17 cellular contexts compared by ENCODE assay signal in the genomic region with DNA sequence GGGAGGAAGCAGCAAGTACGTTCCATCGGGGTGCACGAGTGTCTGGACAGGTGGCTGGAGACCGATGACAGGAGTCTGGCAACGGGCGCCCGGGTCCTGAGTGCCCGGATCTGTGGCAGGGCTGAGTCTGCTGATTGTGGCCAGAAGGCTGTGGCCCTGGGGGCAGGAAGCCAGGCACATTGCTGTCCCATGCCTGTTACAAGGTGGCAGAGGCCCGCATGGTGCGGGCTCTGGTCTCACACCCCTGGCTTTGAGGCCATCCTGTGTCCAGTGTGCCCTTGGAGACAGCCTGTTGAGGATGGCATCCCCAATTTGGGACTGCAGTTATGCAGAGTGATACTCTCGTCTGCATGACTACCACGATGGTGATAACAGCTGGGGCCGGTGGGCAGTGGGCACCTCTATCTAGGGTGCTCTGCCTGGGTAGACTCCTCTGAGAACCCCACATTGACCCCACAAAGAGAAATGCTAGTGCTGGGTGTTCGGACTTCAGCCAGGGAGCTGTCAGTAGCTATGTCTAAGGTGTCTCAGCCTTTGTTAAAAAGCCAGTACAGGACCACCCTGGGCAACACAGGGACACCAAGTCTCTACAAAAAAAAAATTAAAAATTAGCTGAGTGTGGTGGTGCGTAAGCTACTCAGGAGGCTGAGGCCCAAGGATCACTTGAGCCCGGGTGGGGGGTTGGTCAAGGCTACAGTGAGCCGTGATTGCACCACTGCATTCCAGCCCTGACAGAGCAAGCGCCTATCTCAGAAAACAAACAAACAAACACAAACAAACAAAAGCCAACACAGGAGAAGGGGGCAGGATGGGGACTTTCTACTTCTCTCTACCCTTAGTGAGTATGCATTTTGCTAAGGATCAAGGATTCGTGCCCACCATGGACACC.
"Had no signal": no experiment of that assay in that cellular context is flagged by ENCODE, and none has a peak within 500 bp of the region (broad histone marks: within the 10 kb centered on the region; RNA-seq: fewer than 3 reads in every experiment).

No MANE protein-coding gene starts in this region.

- H3K4me3 ChIP-seq: breast epithelium, dorsolateral prefrontal cortex, esophagus muscularis mucosa, left lung, neural progenitor cell, thoracic aorta, uterus had no signal

- H3K27ac Mint-ChIP-seq: activated CD8-positive, alpha-beta T cell treated with anti-CD3 and anti-CD28 coated beads for 36 hours; activated naive CD8-positive, alpha-beta T cell treated with anti-CD3 and anti-CD28 coated beads for 36 hours; activated T-cell treated with anti-CD3 and anti-CD28 coated beads, Interleukin-2, amount 50 U/mL, for 72 hours had no signal

- ATAC-seq: activated CD8-positive, alpha-beta T cell treated with anti-CD3 and anti-CD28 coated beads for 36 hours; activated T-cell treated with anti-CD3 and anti-CD28 coated beads, Interleukin-2, amount 50 U/mL, for 72 hours; left lung; stimulated activated naive CD8-positive, alpha-beta T cell treated with anti-CD3 and anti-CD28 coated beads, Interleukin-15, amount 100 ng/mL, for 72 hours had no signal

- H3K36me3 Mint-ChIP-seq: activated naive CD8-positive, alpha-beta T cell treated with anti-CD3 and anti-CD28 coated beads for 36 hours; neural progenitor cell had no signal

- DNase-seq: activated CD8-positive, alpha-beta memory T cell treated with anti-CD3 and anti-CD28 coated beads, Interleukin-2, amount 50 U/mL, for 4 hours; activated CD8-positive, alpha-beta T cell treated with anti-CD3 and anti-CD28 coated beads for 36 hours; activated gamma-delta T cell treated with Interleukin-2 at 50 U/mL for 16 hours; activated naive CD8-positive, alpha-beta T cell treated with anti-CD3 and anti-CD28 coated beads for 36 hours; activated T-cell treated with anti-CD3 and anti-CD28 coated beads, Interleukin-2, amount 50 U/mL, for 72 hours; dorsolateral prefrontal cortex; glutamatergic neuron; left lung; midbrain; stimulated activated CD4-positive, alpha-beta T cell treated with anti-CD3 and anti-CD28 coated beads, Interleukin-4, amount 100 ng/mL, for 1 hour; stimulated activated naive CD8-positive, alpha-beta T cell treated with anti-CD3 and anti-CD28 coated beads, Interleukin-15, amount 100 ng/mL, for 72 hours; T-helper 9 cell had no signal

- H3K9me3 Mint-ChIP-seq: activated CD8-positive, alpha-beta T cell treated with anti-CD3 and anti-CD28 coated beads for 36 hours; activated naive CD8-positive, alpha-beta T cell treated with anti-CD3 and anti-CD28 coated beads for 36 hours; activated T-cell treated with anti-CD3 and anti-CD28 coated beads, Interleukin-2, amount 50 U/mL, for 72 hours; neural progenitor cell; stimulated activated naive CD8-positive, alpha-beta T cell treated with anti-CD3 and anti-CD28 coated beads, Interleukin-15, amount 100 ng/mL, for 72 hours had no signal

- H3K4me1 ChIP-seq: left lung, uterus had no signal

- H3K36me3 ChIP-seq: breast epithelium, esophagus muscularis mucosa, left lung, neural progenitor cell, thoracic aorta, uterus had no signal

- H2AFZ ChIP-seq: neural progenitor cell had no signal

- H3K27ac ChIP-seq: esophagus muscularis mucosa, left lung, neural progenitor cell, uterus had no signal

- H3K27me3 ChIP-seq: breast epithelium, dorsolateral prefrontal cortex, esophagus muscularis mucosa, left lung, neural progenitor cell, uterus had no signal

- H3K4me2 ChIP-seq: neural progenitor cell had no signal

- H3K4me3 Mint-ChIP-seq: activated CD8-positive, alpha-beta T cell treated with anti-CD3 and anti-CD28 coated beads for 36 hours; activated naive CD8-positive, alpha-beta T cell treated with anti-CD3 and anti-CD28 coated beads for 36 hours; activated T-cell treated with anti-CD3 and anti-CD28 coated beads, Interleukin-2, amount 50 U/mL, for 72 hours; neural progenitor cell; stimulated activated naive CD8-positive, alpha-beta T cell treated with anti-CD3 and anti-CD28 coated beads, Interleukin-15, amount 100 ng/mL, for 72 hours had no signal

- H3K4me1 Mint-ChIP-seq: activated naive CD8-positive, alpha-beta T cell treated with anti-CD3 and anti-CD28 coated beads for 36 hours; stimulated activated naive CD8-positive, alpha-beta T cell treated with anti-CD3 and anti-CD28 coated beads, Interleukin-15, amount 100 ng/mL, for 72 hours had no signal

- H3K27me3 Mint-ChIP-seq: activated naive CD8-positive, alpha-beta T cell treated with anti-CD3 and anti-CD28 coated beads for 36 hours had no signal
